Comparison of ENCODE assay signal across 21 cellular contexts in genomic region chr1:8551613-8552093, GRCh38.
DNase-seq lines count a peak whose midpoint lies in the region; ATAC-seq and TF ChIP-seq lines count a peak whose summit lies in the region.
"Had no signal": no experiment of that assay in that cellular context is flagged by ENCODE, and none has a peak within 500 bp of the region (broad histone marks: within the 10 kb centered on the region; RNA-seq: fewer than 3 reads in every experiment).

No MANE protein-coding gene starts in this region.

- H3K9me3 ChIP-seq in breast epithelium (no peaks in the 10 kb centered on the region), ectodermal cell (ENCODE audit: control insufficient read depth, low read length) (no peaks in the 10 kb centered on the region), mesodermal cell (ENCODE audit: control insufficient read depth, low read length) (no peaks in the 10 kb centered on the region)
- H3K9me3 ChIP-seq: BE2C, colonic mucosa had no signal

- H3K27ac Mint-ChIP-seq in MCF 10A (ENCODE audit: low read depth, unreplicated experiment), result peak overlapping the region; percentile 41
- peak overlapping the region; percentile 77 for H3K27ac Mint-ChIP-seq in type B pancreatic cell
- H3K27ac Mint-ChIP-seq: activated CD4-positive, alpha-beta memory T cell treated with anti-CD3 and anti-CD28 coated beads for 36 hours had no signal

- H3K36me3 ChIP-seq in breast epithelium (no peaks in the 10 kb centered on the region), ectodermal cell (ENCODE audit: control insufficient read depth, insufficient read depth, low read length) (peaks cover 14% of the 10 kb centered on the region), mesodermal cell (ENCODE audit: control insufficient read depth, insufficient read depth, low read length) (peaks cover 62% of the 10 kb centered on the region)
- H3K36me3 ChIP-seq: BE2C, colonic mucosa had no signal

- H3K4me1 Mint-ChIP-seq in MCF 10A (ENCODE audit: insufficient read depth, unreplicated experiment) (no peaks in the 10 kb centered on the region), type B pancreatic cell (ENCODE audit: unreplicated experiment) (peaks cover 40% of the 10 kb centered on the region)

- H3K4me3 Mint-ChIP-seq in MCF 10A (ENCODE audit: unreplicated experiment), result no peak overlapping the region
- H3K4me3 Mint-ChIP-seq in type B pancreatic cell, result peak overlapping the region; percentile 48
- H3K4me3 Mint-ChIP-seq: activated CD4-positive, alpha-beta memory T cell treated with anti-CD3 and anti-CD28 coated beads for 36 hours; H9 had no signal

- WGBS in ectodermal cell, 2 experiments, result 61 to 65% methylated on average over 2 to 3 of the region's 3 CpGs
- 80 to 88% methylated on average over 1 to 2 of the region's 3 CpGs for WGBS in mesodermal cell (ENCODE audit: insufficient coverage in 2 of 2), 2 experiments

- POLR2A ChIA-PET in MCF 10A (lab: Yijun Ruan, JAX), result interaction anchor here (0.7 to 4.6 kb wide), 6 partner anchors 9 to 165 kb away, joined by 3 to 15 read pairs (median 6); no protein-coding TSS in a partner anchor

- CTCF ChIA-PET in MCF 10A (lab: Yijun Ruan, JAX), result interaction anchor here (0.6 to 2.4 kb wide), 7 partner anchors 10 to 307 kb away, joined by 3 to 6 read pairs (median 3); no protein-coding TSS in a partner anchor

- no TSS peak for BruUV-seq in MCF 10A (replicated peaks; lab: Mats Ljungman, UMichigan)

- no peak for ATAC-seq in GM19397 (IDR thresholded peaks at IDR 0.05; ENCODE audit: unreplicated experiment)

- H3K4me1 ChIP-seq in breast epithelium (no peaks in the 10 kb centered on the region), ectodermal cell (ENCODE audit: control insufficient read depth, insufficient read depth, low read length) (peaks cover 21% of the 10 kb centered on the region), mesodermal cell (ENCODE audit: control insufficient read depth, insufficient read depth, low read length, poor library complexity, severe bottlenecking) (peaks cover 14% of the 10 kb centered on the region)
- H3K4me1 ChIP-seq: BE2C, colonic mucosa had no signal

- H3K27me3 ChIP-seq in breast epithelium (no peaks in the 10 kb centered on the region), ectodermal cell (ENCODE audit: control insufficient read depth, insufficient read depth, low read length, poor library complexity, severe bottlenecking) (no peaks in the 10 kb centered on the region)
- H3K27me3 ChIP-seq: BE2C, colonic mucosa had no signal

- TF ChIP-seq CTCF in MCF 10A (IDR thresholded peaks at IDR 0.05; ENCODE audit: unreplicated experiment) (no peak), breast epithelium (IDR thresholded peaks at IDR 0.05) (no peak), type B pancreatic cell (conservative IDR thresholded peaks at IDR 0.05) (no peak)

- no peaks in the 10 kb centered on the region for H3K27me3 Mint-ChIP-seq in MCF 10A (ENCODE audit: insufficient read depth, unreplicated experiment)
- H3K27me3 Mint-ChIP-seq in type B pancreatic cell, result no peaks in the 10 kb centered on the region
- H3K27me3 Mint-ChIP-seq: activated CD4-positive, alpha-beta memory T cell treated with anti-CD3 and anti-CD28 coated beads for 36 hours had no signal

- H3K36me3 Mint-ChIP-seq in MCF 10A (ENCODE audit: insufficient read depth, unreplicated experiment), result peaks cover 24% of the 10 kb centered on the region
- H3K36me3 Mint-ChIP-seq in type B pancreatic cell, result peaks cover 29% of the 10 kb centered on the region

- H3K27ac ChIP-seq in breast epithelium (no peak overlapping the region), ectodermal cell (ENCODE audit: insufficient read depth, low read depth, low read length, poor library complexity, severe bottlenecking) (peak overlapping the region; percentile 45), mesodermal cell (ENCODE audit: low read depth, low read length, severe bottlenecking) (peak overlapping the region; percentile 18)
- H3K27ac ChIP-seq: colonic mucosa, PC-9 had no signal

- no peaks in the 10 kb centered on the region for H3K9me3 Mint-ChIP-seq in MCF 10A (ENCODE audit: unreplicated experiment)
- H3K9me3 Mint-ChIP-seq in type B pancreatic cell, result no peaks in the 10 kb centered on the region
- H3K9me3 Mint-ChIP-seq: activated CD4-positive, alpha-beta memory T cell treated with anti-CD3 and anti-CD28 coated beads for 36 hours; H9 had no signal

- DNase-seq in MCF 10A (ENCODE audit: unreplicated experiment), result no peak
- DNase-seq in breast epithelium (ENCODE audit: low spot score in 2 of 2), result no peak
- no peak for DNase-seq in type B pancreatic cell (ENCODE audit: extremely low spot score, unreplicated experiment)
- DNase-seq in activated gamma-delta T cell (lab: John Stamatoyannopoulos, UW), result no peak
- no peak for DNase-seq in HUDEP-2 (lab: John Stamatoyannopoulos, UW; ENCODE audit: unreplicated experiment in 76 of 76)
- DNase-seq: activated CD4-positive, alpha-beta memory T cell treated with anti-CD3 and anti-CD28 coated beads for 36 hours; activated naive CD4-positive, alpha-beta T cell; BE2C; colonic mucosa; H9; islet precursor cell; NCI-H1105 treated with DMSO at 0.1 percent for 48 hours; NCI-H2081; NCI-H446 treated with DMSO at 0.1 percent for 48 hours; PC-9; SHP77 treated with DMSO at 0.1 percent for 48 hours; T1000 had no signal

- H3K4me3 ChIP-seq in breast epithelium (no peak overlapping the region), ectodermal cell (ENCODE audit: insufficient read depth, low read depth, low read length) (no peak overlapping the region), mesodermal cell (ENCODE audit: extremely low read depth, insufficient read depth, low read length, poor library complexity, severe bottlenecking) (no peak overlapping the region)
- H3K4me3 ChIP-seq: colonic mucosa, lung, PC-9 had no signal

- intact Hi-C loops in MCF 10A (cut with micrococcal nuclease) (no loop called here), breast epithelium (cut with DNase I; ENCODE audit: low total_unique reads) (no loop called here)

- TF ChIP-seq POLR2A in breast epithelium (IDR thresholded peaks at IDR 0.05), result no peak

Comparison
In these comparisons a context has a peak if more than half of its experiments do, and no peak if none do; other contexts are left out.
1. H3K27ac ChIP-seq: peak in ectodermal cell (single experiment) and mesodermal cell (single experiment); none in breast epithelium (0 of 2).